15 cellular contexts compared by ENCODE assay signal in genomic region chr17:50768348-50768761, GRCh38. TPM values are rescaled to one million over a fixed set of nuclear protein-coding genes. Genes with fewer than 3 reads are reported as not detected.
DNase-seq lines count a peak whose midpoint lies in the region; ATAC-seq, FAIRE-seq and TF ChIP-seq lines count a peak whose summit lies in the region.
"Had no signal": no experiment of that assay in that cellular context is flagged by ENCODE, and none has a peak within 500 bp of the region (broad histone marks: within the 10 kb centered on the region; RNA-seq: fewer than 3 reads in every experiment).

No MANE protein-coding gene starts in this region.

- H3K9me3 Mint-ChIP-seq in GM23338 (no peaks in the 10 kb centered on the region), osteocyte (ENCODE audit: unreplicated experiment) (no peaks in the 10 kb centered on the region)
- H3K9me3 Mint-ChIP-seq: CD8-positive, alpha-beta T cell had no signal

- H3K79me2 ChIP-seq in GM23338 (replicated peaks; ENCODE audit: insufficient read depth): no peaks in the 10 kb centered on the region

- H3K27ac Mint-ChIP-seq in GM23338 (no peak overlapping the region), osteocyte (ENCODE audit: unreplicated experiment) (no peak overlapping the region)
- H3K27ac Mint-ChIP-seq: CD8-positive, alpha-beta T cell had no signal

- H3K4me1 Mint-ChIP-seq in GM23338 (peaks cover 17% of the 10 kb centered on the region), osteocyte (ENCODE audit: unreplicated experiment) (peaks cover under 1% of the 10 kb centered on the region)

- H3K27ac ChIP-seq in GM23338 (ENCODE audit: low read depth): no peak overlapping the region

- H3K27me3 ChIP-seq in GM23338 (ENCODE audit: insufficient read depth): no peaks in the 10 kb centered on the region

- TF ChIP-seq CTCF in GM23338 (conservative IDR thresholded peaks at IDR 0.05; ENCODE audit: low read depth in 2 of 2): no peak
- no peak for TF ChIP-seq CTCF in osteocyte (IDR thresholded peaks at IDR 0.05)

- H3K36me3 ChIP-seq in GM23338 (ENCODE audit: insufficient read depth): no peaks in the 10 kb centered on the region; the same call in 1 of the 2 replicates

- H3K36me3 Mint-ChIP-seq in GM23338 (ENCODE audit: low read depth): no peaks in the 10 kb centered on the region
- no peaks in the 10 kb centered on the region for H3K36me3 Mint-ChIP-seq in osteocyte (ENCODE audit: unreplicated experiment)
- H3K36me3 Mint-ChIP-seq: CD8-positive, alpha-beta T cell had no signal

- peak overlapping the region; percentile 88; the same call in 1 of the 2 replicates for H2AFZ ChIP-seq in GM23338

- H3K4me2 ChIP-seq in GM23338: no peak overlapping the region

- H4K20me1 ChIP-seq in GM23338 (replicated peaks; ENCODE audit: insufficient read depth): no peaks in the 10 kb centered on the region

- H3K4me3 ChIP-seq in GM23338: no peak overlapping the region

- H3K4me3 Mint-ChIP-seq in GM23338 (no peak overlapping the region), osteocyte (ENCODE audit: unreplicated experiment) (no peak overlapping the region)
- H3K4me3 Mint-ChIP-seq: CD8-positive, alpha-beta T cell had no signal

- H3K9me2 ChIP-seq in GM23338 (ENCODE audit: insufficient read depth): no peaks in the 10 kb centered on the region

- H3F3A ChIP-seq in GM23338 (replicated peaks; ENCODE audit: low read depth): no peaks in the 10 kb centered on the region

- peaks cover 11% of the 10 kb centered on the region for H3K27me3 Mint-ChIP-seq in GM23338 (ENCODE audit: insufficient read depth, low read depth, poor library complexity)
- peaks cover 3% of the 10 kb centered on the region for H3K27me3 Mint-ChIP-seq in osteocyte (ENCODE audit: unreplicated experiment)

- DNase-seq in GM23338 (ENCODE audit: low spot score): peak; percentile 47
- peak; percentile 59 for DNase-seq in NCI-H2196 (lab: John Stamatoyannopoulos, UW; ENCODE audit: unreplicated experiment)
- DNase-seq in ecto neural progenitor cell (ENCODE audit: low spot score): peak; percentile 35
- peak; percentile 60 for DNase-seq in osteocyte (ENCODE audit: extremely low spot score, unreplicated experiment)
- DNase-seq in RCC 7860 (ENCODE audit: low spot score): no peak
- no peak for DNase-seq in SHP77 treated with DMSO at 0.1 percent for 48 hours (lab: John Stamatoyannopoulos, UW)
- no peak for DNase-seq in NCI-H446 treated with DMSO at 0.1 percent for 48 hours (lab: John Stamatoyannopoulos, UW)
- DNase-seq: activated CD4-positive, alpha-beta T cell treated with anti-CD3 and anti-CD28 coated beads, Interleukin-2, amount 50 U/mL, for 4 hours; activated naive CD4-positive, alpha-beta T cell treated with Interleukin-2 at 50 U/mL for 16 hours; NCI-H1092 treated with DMSO at 0.1 percent for 48 hours; right cardiac atrium; T-helper 2 cell had no signal

- FAIRE-seq in RCC 7860 (lab: Jason Lieb, UNC): no peak
- FAIRE-seq: bronchial epithelial cell had no signal

- ATAC-seq in GM23338: peak; percentile 44; the same call in 2 of the 3 replicates
- ATAC-seq in GM21515 (IDR thresholded peaks at IDR 0.05; ENCODE audit: unreplicated experiment): no peak
- ATAC-seq: CD8-positive, alpha-beta T cell had no signal

- peaks cover 10% of the 10 kb centered on the region; the same call in 1 of the 2 replicates for H3K4me1 ChIP-seq in GM23338 (ENCODE audit: insufficient read depth)

TF ChIP-seq in GM23338, 12 proteins besides CTCF, POLR2A, EP300 and RAD21 (continues in another document):
- TF ChIP-seq EZH2phosphoT487 (IDR thresholded peaks at IDR 0.05; ENCODE audit: unreplicated experiment) (no peak), JUNB (IDR thresholded peaks at IDR 0.05; ENCODE audit: unreplicated experiment) (no peak), STAT1 (IDR thresholded peaks at IDR 0.05; ENCODE audit: unreplicated experiment) (no peak), CREB1 (CRISPR knock-in tag; IDR thresholded peaks at IDR 0.05; ENCODE audit: low read depth) (no peak), ZNF462 (CRISPR knock-in tag; IDR thresholded peaks at IDR 0.05) (no peak), ETS1 (IDR thresholded peaks at IDR 0.05) (no peak)

RNA-seq across cellular contexts. Expression of gene ANKRD40CL, which starts 1.0 kb away (rescaled TPM):
- total RNA-seq in GM23338 (2014; rRNA removed; shearing (Covaris generic)): not detected in 2 replicates
- not detected in 2 replicates for polyA plus RNA-seq in GM23338 (2016; fragmentation: Nextera tagmentation; extraction: Ambion mirVana)
- total RNA-seq in osteocyte: not detected in 2 replicates
- total RNA-seq: bronchial epithelial cell; CD8-positive, alpha-beta T cell; right cardiac atrium had no signal
- polyA plus RNA-seq: right cardiac atrium had no signal

RNA-seq across cellular contexts. Expression of gene LUC7L3, which starts 49.0 kb away (rescaled TPM):
- 58.0 and 69.3 TPM in 2 replicates for total RNA-seq in GM23338 (2014; rRNA removed; shearing (Covaris generic))
- polyA plus RNA-seq in GM23338 (2016; fragmentation: Nextera tagmentation; extraction: Ambion mirVana): 369 and 501 TPM in 2 replicates
- 86.1 and 105 TPM in 2 replicates for total RNA-seq in osteocyte

Comparison
In these comparisons a context has a peak if more than half of its experiments do, and no peak if none do; other contexts are left out.
1. DNase-seq: peak in GM23338 (single experiment), NCI-H2196 (single experiment), ecto neural progenitor cell (single experiment) and osteocyte (single experiment); none in RCC 7860 (single experiment), SHP77 treated with DMSO at 0.1 percent for 48 hours (single experiment) and NCI-H446 treated with DMSO at 0.1 percent for 48 hours (single experiment).